Comparison of ENCODE assay signal across 33 cellular contexts in the genomic region with DNA sequence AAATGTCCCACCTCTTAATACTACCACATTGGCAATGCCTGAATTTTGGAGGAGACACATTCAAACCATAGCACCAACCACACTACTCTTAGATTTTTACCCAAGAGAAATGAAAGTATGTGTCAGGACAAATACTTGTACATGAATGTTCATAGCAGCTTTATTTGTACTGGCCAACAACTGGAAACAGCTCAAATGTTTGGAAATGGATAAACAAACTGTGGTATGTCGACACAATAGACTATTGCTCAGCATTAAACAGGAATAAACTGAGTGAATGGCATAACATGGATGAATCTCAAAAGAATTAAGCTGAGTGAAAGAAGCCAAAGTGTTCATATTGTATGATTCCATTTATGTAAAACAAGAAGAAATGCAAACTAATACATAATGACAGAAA. TPM values are rescaled to one million over a fixed set of nuclear protein-coding genes. Genes with fewer than 3 reads are reported as not detected.
"Had no signal": no experiment of that assay in that cellular context is flagged by ENCODE, and none has a peak within 500 bp of the region (broad histone marks: within the 10 kb centered on the region; RNA-seq: fewer than 3 reads in every experiment).

No MANE protein-coding gene starts in this region.

- H3K9me3 Mint-ChIP-seq: activated CD4-positive, alpha-beta memory T cell treated with anti-CD3 and anti-CD28 coated beads for 36 hours; activated CD4-positive, alpha-beta T cell treated with anti-CD3 and anti-CD28 coated beads, Interleukin-2, amount 10 ng/mL, durations not matched to agents 24 days and 14 days; activated naive CD4-positive, alpha-beta T cell treated with anti-CD3 and anti-CD28 coated beads for 36 hours; activated naive CD4-positive, alpha-beta T cell treated with anti-CD3 and anti-CD28 coated beads, Interleukin-2, amount 50 U/mL, for 24 hours; activated naive CD8-positive, alpha-beta T cell treated with anti-CD3 and anti-CD28 coated beads for 36 hours; activated naive CD8-positive, alpha-beta T cell treated with anti-CD3 and anti-CD28 coated beads, Interleukin-2, amount 50 U/mL, for 24 hours; activated T-helper 1 cell treated with anti-CD3 and anti-CD28 coated beads, Interleukin-12 subunit alpha, Interleukin-12 subunit beta, Interleukin-2, Interleukin-4 antibody, amounts not matched to agents 30 ng/mL and 10 ng/mL and 1 ng/mL, durations not matched to agents 14 hours and 24 hours and 36 hours; activated T-helper 2 cell treated with anti-CD3 and anti-CD28 coated beads, Interferon-gamma antibody, Interleukin-2, Interleukin-4, amounts not matched to agents 10 μg/mL and 5 μg/mL and 100 μg/mL, durations not matched to agents 14 hours and 24 hours and 36 hours had no signal

- H3K27ac Mint-ChIP-seq: activated CD4-positive, alpha-beta memory T cell treated with anti-CD3 and anti-CD28 coated beads for 36 hours; activated CD4-positive, alpha-beta T cell treated with anti-CD3 and anti-CD28 coated beads for 36 hours; activated CD4-positive, alpha-beta T cell treated with anti-CD3 and anti-CD28 coated beads, Interleukin-2, amount 10 ng/mL, durations not matched to agents 24 days and 14 days; activated CD8-positive, alpha-beta memory T cell treated with anti-CD3 and anti-CD28 coated beads, Interleukin-2, amount 10 ng/mL, durations not matched to agents 7 days and 5 days; activated CD8-positive, alpha-beta T cell treated with anti-CD3 and anti-CD28 coated beads, Interleukin-2, amount 10 ng/mL, durations not matched to agents 7 days and 5 days; activated naive CD4-positive, alpha-beta T cell treated with anti-CD3 and anti-CD28 coated beads for 36 hours; activated naive CD4-positive, alpha-beta T cell treated with anti-CD3 and anti-CD28 coated beads, Interleukin-2, amount 50 U/mL, for 24 hours; activated naive CD8-positive, alpha-beta T cell treated with anti-CD3 and anti-CD28 coated beads for 36 hours; activated naive CD8-positive, alpha-beta T cell treated with anti-CD3 and anti-CD28 coated beads, Interleukin-2, amount 50 U/mL, for 24 hours; activated T-helper 1 cell treated with anti-CD3 and anti-CD28 coated beads, Interleukin-12 subunit alpha, Interleukin-12 subunit beta, Interleukin-2, Interleukin-4 antibody, amounts not matched to agents 30 ng/mL and 10 ng/mL and 1 ng/mL, durations not matched to agents 14 hours and 24 hours and 36 hours; activated T-helper 2 cell treated with anti-CD3 and anti-CD28 coated beads, Interferon-gamma antibody, Interleukin-2, Interleukin-4, amounts not matched to agents 10 μg/mL and 5 μg/mL and 100 μg/mL, durations not matched to agents 14 hours and 24 hours and 36 hours had no signal

- H3K27me3 ChIP-seq: body of pancreas, cardiac muscle cell, gastroesophageal sphincter had no signal

- H3K4me1 Mint-ChIP-seq: activated CD4-positive, alpha-beta T cell treated with anti-CD3 and anti-CD28 coated beads for 36 hours; activated CD4-positive, alpha-beta T cell treated with anti-CD3 and anti-CD28 coated beads, Interleukin-2, amount 10 ng/mL, durations not matched to agents 24 days and 14 days; activated CD8-positive, alpha-beta memory T cell treated with anti-CD3 and anti-CD28 coated beads, Interleukin-2, amount 10 ng/mL, durations not matched to agents 7 days and 5 days; activated naive CD4-positive, alpha-beta T cell treated with anti-CD3 and anti-CD28 coated beads, Interleukin-2, amount 50 U/mL, for 24 hours; activated naive CD8-positive, alpha-beta T cell treated with anti-CD3 and anti-CD28 coated beads for 36 hours; activated naive CD8-positive, alpha-beta T cell treated with anti-CD3 and anti-CD28 coated beads, Interleukin-2, amount 50 U/mL, for 24 hours had no signal

- H3K36me3 Mint-ChIP-seq: activated CD4-positive, alpha-beta memory T cell treated with anti-CD3 and anti-CD28 coated beads for 36 hours; activated CD8-positive, alpha-beta memory T cell treated with anti-CD3 and anti-CD28 coated beads, Interleukin-2, amount 10 ng/mL, durations not matched to agents 7 days and 5 days; activated naive CD4-positive, alpha-beta T cell treated with anti-CD3 and anti-CD28 coated beads, Interleukin-2, amount 50 U/mL, for 24 hours; activated naive CD8-positive, alpha-beta T cell treated with anti-CD3 and anti-CD28 coated beads for 36 hours had no signal

- H3K4me1 ChIP-seq: adrenal gland, body of pancreas, colonic mucosa, gastroesophageal sphincter, heart right ventricle had no signal

- H3K36me3 ChIP-seq: adrenal gland, cardiac muscle cell, colonic mucosa, gastroesophageal sphincter, heart right ventricle had no signal

- H3K27me3 Mint-ChIP-seq: activated CD4-positive, alpha-beta T cell treated with anti-CD3 and anti-CD28 coated beads for 36 hours; activated naive CD4-positive, alpha-beta T cell treated with anti-CD3 and anti-CD28 coated beads, Interleukin-2, amount 50 U/mL, for 24 hours; activated naive CD8-positive, alpha-beta T cell treated with anti-CD3 and anti-CD28 coated beads for 36 hours; activated naive CD8-positive, alpha-beta T cell treated with anti-CD3 and anti-CD28 coated beads, Interleukin-2, amount 50 U/mL, for 24 hours had no signal

- H3K27ac ChIP-seq: adrenal gland, body of pancreas, cardiac muscle cell, colonic mucosa, epithelial cell of prostate, gastroesophageal sphincter, heart right ventricle had no signal

- DNase-seq: activated CD4-positive, alpha-beta memory T cell treated with anti-CD3 and anti-CD28 coated beads for 36 hours; activated CD4-positive, alpha-beta T cell treated with anti-CD3 and anti-CD28 coated beads for 36 hours; activated CD4-positive, alpha-beta T cell treated with anti-CD3 and anti-CD28 coated beads, Interleukin-2, amount 10 ng/mL, durations not matched to agents 24 days and 14 days; activated CD4-positive, CD25-positive, alpha-beta regulatory T cell; activated CD4-positive, CD25-positive, alpha-beta regulatory T cell treated with anti-CD3 and anti-CD28 coated beads, Interleukin-2, amount 50 U/mL, for 72 hours; activated CD8-positive, alpha-beta memory T cell treated with anti-CD3 and anti-CD28 coated beads, Interleukin-2, amount 10 ng/mL, durations not matched to agents 7 days and 5 days; activated CD8-positive, alpha-beta memory T cell treated with anti-CD3 and anti-CD28 coated beads, Interleukin-2, amount 50 U/mL, for 4 hours; activated CD8-positive, alpha-beta T cell treated with anti-CD3 and anti-CD28 coated beads, Interleukin-2, amount 10 ng/mL, durations not matched to agents 7 days and 5 days; activated effector memory CD4-positive, alpha-beta T cell treated with anti-CD3 and anti-CD28 coated beads, Interleukin-2, amount 50 U/mL, for 16 hours; activated naive CD4-positive, alpha-beta T cell treated with anti-CD3 and anti-CD28 coated beads for 36 hours; activated naive CD8-positive, alpha-beta T cell treated with anti-CD3 and anti-CD28 coated beads for 36 hours; activated naive CD8-positive, alpha-beta T cell treated with anti-CD3 and anti-CD28 coated beads, Interleukin-2, amount 50 U/mL, for 24 hours; activated T-cell treated with anti-CD3 and anti-CD28 coated beads, Interleukin-2, amount 50 U/mL, for 1 hour; activated T-cell treated with anti-CD3 and anti-CD28 coated beads, Interleukin-2, amount 50 U/mL, for 48 hours; adrenal gland; amygdala; aorta; body of pancreas; central memory CD4-positive, alpha-beta T cell; cerebellar nuclear complex; colonic mucosa; effector CD8-positive, alpha-beta T cell; foreskin melanocyte; heart right ventricle; T-helper 2 cell had no signal

- ATAC-seq: activated CD4-positive, alpha-beta T cell treated with anti-CD3 and anti-CD28 coated beads for 36 hours; activated CD8-positive, alpha-beta memory T cell treated with anti-CD3 and anti-CD28 coated beads, Interleukin-2, amount 10 ng/mL, durations not matched to agents 7 days and 5 days; activated CD8-positive, alpha-beta T cell treated with anti-CD3 and anti-CD28 coated beads, Interleukin-2, amount 10 ng/mL, durations not matched to agents 7 days and 5 days; activated naive CD8-positive, alpha-beta T cell treated with anti-CD3 and anti-CD28 coated beads, Interleukin-2, amount 50 U/mL, for 24 hours; body of pancreas; esophagus mucosa; gastroesophageal sphincter; heart right ventricle had no signal

- H3K4me3 Mint-ChIP-seq: activated CD4-positive, alpha-beta memory T cell treated with anti-CD3 and anti-CD28 coated beads for 36 hours; activated CD4-positive, alpha-beta T cell treated with anti-CD3 and anti-CD28 coated beads for 36 hours; activated CD4-positive, alpha-beta T cell treated with anti-CD3 and anti-CD28 coated beads, Interleukin-2, amount 10 ng/mL, durations not matched to agents 24 days and 14 days; activated CD8-positive, alpha-beta memory T cell treated with anti-CD3 and anti-CD28 coated beads, Interleukin-2, amount 10 ng/mL, durations not matched to agents 7 days and 5 days; activated CD8-positive, alpha-beta T cell treated with anti-CD3 and anti-CD28 coated beads, Interleukin-2, amount 10 ng/mL, durations not matched to agents 7 days and 5 days; activated naive CD4-positive, alpha-beta T cell treated with anti-CD3 and anti-CD28 coated beads for 36 hours; activated naive CD4-positive, alpha-beta T cell treated with anti-CD3 and anti-CD28 coated beads, Interleukin-2, amount 50 U/mL, for 24 hours; activated naive CD8-positive, alpha-beta T cell treated with anti-CD3 and anti-CD28 coated beads for 36 hours; activated naive CD8-positive, alpha-beta T cell treated with anti-CD3 and anti-CD28 coated beads, Interleukin-2, amount 50 U/mL, for 24 hours; activated T-helper 1 cell treated with anti-CD3 and anti-CD28 coated beads, Interleukin-12 subunit alpha, Interleukin-12 subunit beta, Interleukin-2, Interleukin-4 antibody, amounts not matched to agents 30 ng/mL and 10 ng/mL and 1 ng/mL, durations not matched to agents 14 hours and 24 hours and 36 hours had no signal

- H3K4me3 ChIP-seq: adrenal gland, body of pancreas, cardiac muscle cell, colonic mucosa, gastroesophageal sphincter, heart right ventricle had no signal

- H3K9me3 ChIP-seq: adrenal gland, body of pancreas, colonic mucosa, gastroesophageal sphincter, heart right ventricle had no signal

RNA-seq across cellular contexts. Expression of a gene that starts 18.5 kb away (rescaled TPM):
- total RNA-seq: fibroblast of villous mesenchyme had no signal
